9 cellular contexts compared by ENCODE assay signal in the genomic region with DNA sequence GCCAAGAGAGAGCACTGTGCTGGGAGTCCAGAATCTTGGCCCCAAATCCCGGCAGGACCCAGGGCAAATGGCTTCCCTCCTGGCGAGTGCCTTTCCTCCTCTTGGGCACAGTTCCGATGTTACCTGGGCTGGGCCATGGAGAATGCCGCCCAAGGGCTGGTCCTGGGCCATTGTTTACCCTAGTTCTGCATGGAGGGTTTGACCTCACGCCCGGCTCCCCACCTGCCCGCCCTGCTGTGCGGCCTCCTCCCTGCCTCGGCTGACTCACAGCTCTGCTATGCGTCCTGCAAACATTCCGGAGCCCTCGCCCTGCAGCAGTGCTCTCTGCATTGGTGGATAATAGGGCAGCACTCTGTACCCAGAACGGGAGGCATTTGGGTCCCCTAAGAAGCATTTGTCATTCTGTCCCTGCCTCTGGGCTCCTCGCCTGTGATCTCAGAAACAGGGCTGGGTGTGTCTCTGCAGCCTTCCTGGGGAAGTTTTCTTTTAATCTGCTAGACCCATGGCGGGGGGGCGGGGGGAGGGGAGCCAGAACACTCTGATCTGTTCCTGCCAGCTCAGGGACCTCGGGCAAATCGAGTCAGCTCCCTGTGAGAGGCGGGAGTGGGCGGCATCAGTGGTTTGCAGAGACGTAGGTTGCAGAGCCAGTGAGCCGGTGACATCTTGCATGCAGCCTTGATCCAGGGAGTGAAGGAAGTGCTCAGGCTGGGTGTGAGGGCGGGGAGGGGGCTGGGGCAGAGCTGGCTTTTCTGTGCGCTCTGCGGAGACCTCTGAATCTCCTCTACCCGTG. TPM values are rescaled to one million over a fixed set of nuclear protein-coding genes. Genes with fewer than 3 reads are reported as not detected.
DNase-seq lines count a peak whose midpoint lies in the region; ATAC-seq and TF ChIP-seq lines count a peak whose summit lies in the region.
"Had no signal": no experiment of that assay in that cellular context is flagged by ENCODE, and none has a peak within 500 bp of the region (broad histone marks: within the 10 kb centered on the region; RNA-seq: fewer than 3 reads in every experiment).

No MANE protein-coding gene starts in this region.

- TF ChIP-seq CTCF in HEK293 (tag by site-specific recombination; IDR thresholded peaks at IDR 0.05) = no peak
- no peak for TF ChIP-seq CTCF in activated B cell treated with CpG ODN at 0.5 μM for 24 hours (IDR thresholded peaks at IDR 0.05)

- POLR2A ChIA-PET in HEK293 (lab: Yijun Ruan, JAX) = interaction anchor here (1.2 kb wide), 1 partner anchor 9 kb away, joined by 4 read pairs; no protein-coding TSS in a partner anchor
- POLR2A ChIA-PET in activated B cell treated with CpG ODN at 0.5 μM for 24 hours (lab: Charles Lee) = interaction anchor here (1.0 kb wide), 1 partner anchor 175 kb away, joined by 3 read pairs; no protein-coding TSS in a partner anchor

- H3K4me1 ChIP-seq in HEK293 (ENCODE audit: control insufficient read depth, insufficient read depth, low read length) = no peaks in the 10 kb centered on the region

- no peak overlapping the region for H3K27ac ChIP-seq in HEK293 (ENCODE audit: extremely low read depth, low read depth, low read length)
- H3K27ac ChIP-seq: ovary had no signal

- H3K4me3 ChIP-seq in HEK293 (ENCODE audit: low read depth, low read length) = peak overlapping the region; percentile 11
- H3K4me3 ChIP-seq: ovary had no signal

- H3K9me3 ChIP-seq in HEK293 (ENCODE audit: control insufficient read depth, insufficient read depth, low read depth, low read length) = no peaks in the 10 kb centered on the region
- H3K9me3 ChIP-seq: ovary had no signal

- CTCF ChIA-PET in HEK293 (lab: Yijun Ruan, JAX) = interaction anchor here (0.9 to 2.5 kb wide), 4 partner anchors 9 to 546 kb away, joined by 3 to 17 read pairs (median 3); no protein-coding TSS in a partner anchor
- CTCF ChIA-PET in activated B cell treated with CpG ODN at 0.5 μM for 24 hours (lab: Charles Lee) = no interaction called here

- H3K27ac Mint-ChIP-seq in activated B cell treated with CpG ODN at 0.5 μM for 24 hours = no peak overlapping the region

- ATAC-seq in activated B cell treated with CpG ODN at 0.5 μM for 24 hours (ENCODE audit: low read depth) (peak; percentile 61), left lobe of liver (peak; percentile 74), HG02642 (IDR thresholded peaks at IDR 0.05; ENCODE audit: poor library complexity, unreplicated experiment) (no peak), GM18505 (IDR thresholded peaks at IDR 0.05; ENCODE audit: unreplicated experiment) (no peak)

- DNase-seq in 8988T (peak; percentile 99), activated B cell treated with CpG ODN at 0.5 μM for 24 hours (no peak), cerebellar cortex (ENCODE audit: low spot score) (peak; percentile 25), left lobe of liver (ENCODE audit: low spot score) (peak; percentile 59)
- DNase-seq in stimulated activated CD8-positive, alpha-beta memory T cell treated with anti-CD3 and anti-CD28 coated beads, Interleukin-12 subunit alpha, Interleukin-12 subunit beta, amount 100 ng/mL, for 4 hours (ENCODE audit: low read depth) = peak; percentile 71

- H3K4me1 Mint-ChIP-seq in activated B cell treated with CpG ODN at 0.5 μM for 24 hours = peaks cover 25% of the 10 kb centered on the region

- intact Hi-C loops in activated B cell treated with CpG ODN at 0.5 μM for 24 hours (cut with micrococcal nuclease) = loop anchor here (5.0 kb wide), 1 partner anchor 44 kb away; no protein-coding TSS in a partner anchor

- peaks cover 3% of the 10 kb centered on the region for H3K27me3 Mint-ChIP-seq in activated B cell treated with CpG ODN at 0.5 μM for 24 hours

- H3K36me3 Mint-ChIP-seq in activated B cell treated with CpG ODN at 0.5 μM for 24 hours (ENCODE audit: low read depth) = no peaks in the 10 kb centered on the region

- TF ChIP-seq POLR2A in GM18505 (IDR thresholded peaks at IDR 0.05; ENCODE audit: borderline replicate concordance, extremely low read depth, insufficient read depth, insufficient read length) = no peak

- peaks cover 4% of the 10 kb centered on the region for H3K9me3 Mint-ChIP-seq in activated B cell treated with CpG ODN at 0.5 μM for 24 hours

- no peaks in the 10 kb centered on the region for H3K36me3 ChIP-seq in HEK293 (ENCODE audit: control insufficient read depth in 2 of 2, insufficient read depth in 1 of 2, low read length in 2 of 2)
- H3K36me3 ChIP-seq: ovary had no signal

- H3K4me3 Mint-ChIP-seq in activated B cell treated with CpG ODN at 0.5 μM for 24 hours = peak overlapping the region; percentile 19

TF ChIP-seq in HEK293, 187 proteins besides CTCF, POLR2A, EP300 and RAD21 (continues in another document):
- no peak for TF ChIP-seq ZSCAN30 (tag by site-specific recombination; IDR thresholded peaks at IDR 0.05)
- TF ChIP-seq ZNF488 (tag by site-specific recombination; IDR thresholded peaks at IDR 0.05) = no peak
- no peak for TF ChIP-seq PRDM4 (tag by site-specific recombination; IDR thresholded peaks at IDR 0.05)
- no peak for TF ChIP-seq KLF10 (tag by site-specific recombination; IDR thresholded peaks at IDR 0.05)
- TF ChIP-seq ZNF629 (tag by site-specific recombination; IDR thresholded peaks at IDR 0.05) = peak; percentile 92
- TF ChIP-seq ZNF433 (tag by site-specific recombination; IDR thresholded peaks at IDR 0.05; ENCODE audit: low read depth) = no peak
- TF ChIP-seq ZNF132 (tag by site-specific recombination; IDR thresholded peaks at IDR 0.05; ENCODE audit: borderline replicate concordance) = no peak
- peak; percentile 30; the same call in 1 of the 2 replicates for TF ChIP-seq SP3 (tag by site-specific recombination; IDR thresholded peaks at IDR 0.05)
- no peak for TF ChIP-seq ZNF623 (tag by site-specific recombination; IDR thresholded peaks at IDR 0.05)
- peak; percentile 63; the same call in 1 of the 2 replicates for TF ChIP-seq WT1 (tag by site-specific recombination; IDR thresholded peaks at IDR 0.05)
- no peak for TF ChIP-seq ZNF148 (tag by site-specific recombination; IDR thresholded peaks at IDR 0.05; ENCODE audit: borderline replicate concordance)
- TF ChIP-seq ZNF610 (tag by site-specific recombination; IDR thresholded peaks at IDR 0.05; ENCODE audit: borderline replicate concordance) = no peak
- TF ChIP-seq ZNF19 (tag by site-specific recombination; IDR thresholded peaks at IDR 0.05; ENCODE audit: low read depth) = no peak
- no peak for TF ChIP-seq MYNN (tag by site-specific recombination; IDR thresholded peaks at IDR 0.05; ENCODE audit: borderline replicate concordance)
- TF ChIP-seq ZFHX2 (tag by site-specific recombination; conservative IDR thresholded peaks at IDR 0.05) = peak; percentile 84
- no peak for TF ChIP-seq ZNF37A (tag by site-specific recombination; IDR thresholded peaks at IDR 0.05)
- no peak for TF ChIP-seq ZNF24 (tag by site-specific recombination; IDR thresholded peaks at IDR 0.05)

RNA-seq across cellular contexts. Expression of gene SMIM38, which starts 32.9 kb away (rescaled TPM):
- 2.2 and 2.7 TPM in 2 replicates for total RNA-seq in activated B cell treated with CpG ODN at 0.5 μM for 24 hours
- not detected for total RNA-seq in left lobe of liver

Comparison
In these comparisons a context has a peak if more than half of its experiments do, and no peak if none do; other contexts are left out.
1. ATAC-seq: peak in activated B cell treated with CpG ODN at 0.5 μM for 24 hours (single experiment) and left lobe of liver (single experiment); none in HG02642 (single experiment) and GM18505 (single experiment).